8 cellular contexts compared by ENCODE assay signal in the genomic region with DNA sequence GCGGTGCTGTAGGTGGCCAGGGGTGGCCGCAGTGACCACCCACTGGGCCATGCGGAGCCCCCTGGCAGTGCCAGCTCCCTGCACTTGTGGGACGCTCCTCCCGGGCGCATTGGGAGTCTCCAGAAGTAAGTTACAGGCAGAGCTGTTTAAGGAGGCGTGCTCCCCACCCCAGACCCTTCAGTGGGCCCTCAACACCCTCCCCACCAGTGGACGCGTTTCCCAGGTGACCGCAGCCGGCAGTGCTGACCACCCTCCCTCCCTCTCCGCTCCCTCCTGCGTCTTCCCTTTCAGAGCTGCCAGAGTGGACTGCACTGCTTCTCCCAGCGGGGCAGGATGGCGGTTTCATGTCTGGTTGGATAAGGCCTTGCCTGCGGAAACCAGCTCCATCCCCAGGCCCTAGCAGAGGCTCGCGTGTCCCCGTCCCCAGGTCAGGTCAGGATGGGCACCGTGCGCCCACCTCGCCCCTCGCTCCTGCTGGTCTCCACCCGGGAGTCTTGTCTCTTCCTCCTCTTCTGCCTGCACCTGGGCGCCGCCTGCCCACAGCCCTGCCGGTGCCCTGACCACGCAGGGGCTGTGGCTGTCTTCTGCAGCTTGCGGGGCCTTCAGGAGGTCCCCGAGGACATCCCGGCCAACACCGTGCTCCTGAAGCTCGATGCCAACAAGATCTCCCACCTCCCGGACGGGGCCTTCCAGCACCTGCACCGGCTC. TPM values are rescaled to one million over a fixed set of nuclear protein-coding genes. Genes with fewer than 3 reads are reported as not detected.
DNase-seq lines count a peak whose midpoint lies in the region; ATAC-seq, FAIRE-seq and TF ChIP-seq lines count a peak whose summit lies in the region.
"Had no signal": no experiment of that assay in that cellular context is flagged by ENCODE, and none has a peak within 500 bp of the region (broad histone marks: within the 10 kb centered on the region; RNA-seq: fewer than 3 reads in every experiment).

No MANE protein-coding gene starts in this region.

- H3K27ac ChIP-seq in HUES6 (ENCODE audit: low read depth, low read length) (no peak overlapping the region), HepG2 (ENCODE audit: extremely low read length, insufficient read depth, low read length) (peak overlapping the region; percentile 85), stomach smooth muscle (ENCODE audit: low read length) (peak overlapping the region; percentile 58)

- in situ Hi-C loops in astrocyte of the cerebellum (cut with HindIII; ENCODE audit: low sequenced_read_pairs): no loop called here
- in situ Hi-C loops in HepG2 (cut with HindIII; ENCODE audit: extremely low pct_ligation_motif_present, low pct_unique_long_range_greater_than_20kb): no loop called here

- H3K79me2 ChIP-seq in HepG2 (ENCODE audit: insufficient read depth, low read length): peaks cover 18% of the 10 kb centered on the region

- intact Hi-C loops in HepG2 (cut with micrococcal nuclease; ENCODE audit: unreplicated experiment): loop anchor here (5.0 kb wide), 1 partner anchor 119 kb away; the partner anchor contains the start of gene CFAP410

- ATAC-seq in HepG2 (no peak), GM21528 (IDR thresholded peaks at IDR 0.05; ENCODE audit: low FRiP score, unreplicated experiment) (no peak)

- H3K36me3 ChIP-seq in HUES6 (ENCODE audit: control insufficient read depth, insufficient read depth, low read length) (peaks cover 9% of the 10 kb centered on the region; the same call in 1 of the 2 replicates), HepG2 (replicated peaks in 1 of 2; ENCODE audit: control insufficient read depth in 1 of 2, insufficient read depth in 2 of 2, low read length in 2 of 2) (no peaks in the 10 kb centered on the region; a peak in 2 of 5 replicates), stomach smooth muscle (ENCODE audit: control insufficient read depth in 2 of 2, insufficient read depth in 2 of 2, low read length in 2 of 2) (peaks cover 0 to 8% of the 10 kb centered on the region in 2 donors)

- BruUV-seq in HepG2 (replicated peaks; lab: Mats Ljungman, UMichigan): no TSS peak

- H3K4me2 ChIP-seq in HepG2 (ENCODE audit: low read depth, low read length): peak overlapping the region; percentile 74

- WGBS in HepG2 (ENCODE audit: low lambda C conversion rate): 86% methylated on average over 22 of the region's 36 CpGs

- H3K9me3 ChIP-seq in HUES6 (ENCODE audit: control insufficient read depth, insufficient read depth, low read depth, low read length) (no peaks in the 10 kb centered on the region), HepG2 (ENCODE audit: low read length) (no peaks in the 10 kb centered on the region), stomach smooth muscle (ENCODE audit: control insufficient read depth in 2 of 2, low read length in 2 of 2) (peaks cover 3% of the 10 kb centered on the region in 2 donors)

- H2AFZ ChIP-seq in HepG2 (ENCODE audit: low read length): no peak overlapping the region

- 0 out of 2 replicates have a peak, but pooled peaks cover 8% of the 10 kb centered on the region for H3K27me3 ChIP-seq in HUES6 (ENCODE audit: control insufficient read depth, insufficient read depth, low read length)
- H3K27me3 ChIP-seq in HepG2 (ENCODE audit: control insufficient read depth in 1 of 2, insufficient read depth in 2 of 2, low read length in 2 of 2): no peaks in the 10 kb centered on the region; a peak in 2 of 5 replicates
- H3K27me3 ChIP-seq in stomach smooth muscle (ENCODE audit: control insufficient read depth in 1 of 2, insufficient read depth in 2 of 2, low read length in 2 of 2): no peaks in the 10 kb centered on the region

- TF ChIP-seq POLR2A in HepG2 (IDR thresholded peaks at IDR 0.05; ENCODE audit: insufficient read depth in 1 of 2, low read depth in 2 of 2, low read length in 2 of 2): no peak

- POLR2A ChIA-PET in HepG2 (lab: Yijun Ruan, JAX): interaction anchor here (1.2 to 4.9 kb wide), 5 partner anchors 12 to 117 kb away, joined by 4 to 115 read pairs (median 10); partner anchors contain the start of gene CFAP410

- H3K4me3 ChIP-seq in HUES6 (ENCODE audit: low read depth, low read length) (peak overlapping the region; percentile 70), astrocyte of the cerebellum (ENCODE audit: low read depth, low read length) (peak overlapping the region; percentile 45), HepG2 (replicated peaks in 1 of 3; ENCODE audit: insufficient read depth in 1 of 3, low read depth in 2 of 3, low read length in 3 of 3) (peak overlapping the region; percentile 75 to 87 (median 75)), stomach smooth muscle (ENCODE audit: low read length in 2 of 2) (peak overlapping the region; percentile 74 to 76)

- H3K4me1 ChIP-seq in HUES6 (ENCODE audit: control insufficient read depth, insufficient read depth, low read length) (peaks cover 4% of the 10 kb centered on the region; the same call in 1 of the 2 replicates), HepG2 (ENCODE audit: insufficient read depth, low read length) (peaks cover 60% of the 10 kb centered on the region), stomach smooth muscle (ENCODE audit: control insufficient read depth, insufficient read depth, low read length) (peaks cover 34% of the 10 kb centered on the region)

- TF ChIP-seq CTCF in astrocyte of the cerebellum (IDR thresholded peaks at IDR 0.05; ENCODE audit: low read depth, low read length, missing control alignments): no peak
- TF ChIP-seq CTCF in HepG2 (CRISPR knock-in tag; IDR thresholded peaks at IDR 0.05): no peak

- DNase-seq in astrocyte of the cerebellum (ENCODE audit: low read depth): no peak
- DNase-seq in HepG2 (ENCODE audit: low spot score): no peak
- DNase-seq in NCI-H146 treated with DMSO at 0.1 percent for 48 hours (lab: John Stamatoyannopoulos, UW; ENCODE audit: unreplicated experiment): no peak
- DNase-seq in 8988T: no peak

- H3K9ac ChIP-seq in HUES6 (ENCODE audit: low read length): no peak overlapping the region
- peak overlapping the region; percentile 73 for H3K9ac ChIP-seq in HepG2 (ENCODE audit: insufficient read depth, low read depth, low read length)
- H3K9ac ChIP-seq in stomach smooth muscle (ENCODE audit: low read length in 2 of 2): peak overlapping the region in 1 of 2 donors; percentile 69

- FAIRE-seq in HepG2 (lab: Jason Lieb, UNC): no peak

- CTCF ChIA-PET in HepG2 (lab: Yijun Ruan, JAX; ENCODE audit: low intra/inter-chr PET ratio, low total read pairs): no interaction called here

- TF ChIP-seq EP300 in HepG2 (IDR thresholded peaks at IDR 0.05; ENCODE audit: low read depth in 2 of 2, low read length in 2 of 2) (no peak), HepG2 (CRISPR knock-in tag; IDR thresholded peaks at IDR 0.05; ENCODE audit: borderline replicate concordance) (no peak)

- no peaks in the 10 kb centered on the region for H4K20me1 ChIP-seq in HepG2 (ENCODE audit: insufficient read depth, low read length)

- no peak for TF ChIP-seq RAD21 in HepG2 (CRISPR knock-in tag; IDR thresholded peaks at IDR 0.05)

TF ChIP-seq in HepG2, 621 proteins besides CTCF, POLR2A, EP300 and RAD21 (continues in another document):
- TF ChIP-seq MTA1 (CRISPR knock-in tag; IDR thresholded peaks at IDR 0.05; ENCODE audit: borderline replicate concordance) (no peak), NFKB2 (CRISPR knock-in tag; IDR thresholded peaks at IDR 0.05; ENCODE audit: borderline replicate concordance) (0 out of 2 replicates have a peak, but pooled peaks have one; percentile 54), GATA4 (IDR thresholded peaks at IDR 0.05; ENCODE audit: borderline replicate concordance, low read depth) (no peak), TERF1 (CRISPR knock-in tag; IDR thresholded peaks at IDR 0.05) (0 out of 2 replicates have a peak, but pooled peaks have one; percentile 53), CBX2 (IDR thresholded peaks at IDR 0.05; ENCODE audit: low read depth, low read length) (no peak), CBX2 (CRISPR knock-in tag; IDR thresholded peaks at IDR 0.05; ENCODE audit: low read depth) (no peak), MED1 (CRISPR knock-in tag; IDR thresholded peaks at IDR 0.05) (0 out of 2 replicates have a peak, but pooled peaks have one; percentile 3), PCBP1 (IDR thresholded peaks at IDR 0.05; ENCODE audit: borderline replicate concordance, low read depth, low read length) (no peak), RCOR2 (CRISPR knock-in tag; IDR thresholded peaks at IDR 0.05) (no peak), LCORL (IDR thresholded peaks at IDR 0.05) (no peak), LCORL (CRISPR knock-in tag; IDR thresholded peaks at IDR 0.05) (no peak), CREB1 (IDR thresholded peaks at IDR 0.05) (no peak), CREB1 (CRISPR knock-in tag; IDR thresholded peaks at IDR 0.05) (no peak)

RNA-seq across cellular contexts. Expression of gene LRRC3, which starts 1.1 kb away (rescaled TPM):
- 3.9 and 4.8 TPM in 2 replicates for total RNA-seq in HepG2 (2016; rRNA removed; fragmentation: Illumina TruSeq; extraction: Trizol)
- 0.97 and 1.1 TPM in 2 replicates for total RNA-seq in HepG2 (2016; cell fraction: cytosol; rRNA removed; fragmentation: Illumina TruSeq; extraction: Trizol; ENCODE audit: low read depth)
- total RNA-seq in HepG2 (2016; cell fraction: insoluble cytoplasmic fraction; rRNA removed; fragmentation: Illumina TruSeq; extraction: Trizol): 3.1 and 4.8 TPM in 2 replicates
- total RNA-seq in HepG2 (2016; cell fraction: membrane; rRNA removed; fragmentation: Illumina TruSeq; extraction: Trizol): 3.5 and 4.4 TPM in 2 replicates
- total RNA-seq in HepG2 (2016; cell fraction: nucleus; rRNA removed; fragmentation: Illumina TruSeq; extraction: Trizol): 5.2 and 5.7 TPM in 2 replicates
- 16.5 and 24.3 TPM in 2 replicates for polyA plus RNA-seq in HepG2 (2011; rRNA removed)
- 17.5 and 19.8 TPM in 2 replicates for polyA plus RNA-seq in HepG2 (2011; cell fraction: cytosol; rRNA removed)
- 25.9 and 31.8 TPM in 2 replicates for polyA plus RNA-seq in HepG2 (2011; cell fraction: nucleus; rRNA removed)
- 24.1 and 27.1 TPM in 2 replicates for polyA plus RNA-seq in HepG2 (2012)
- polyA plus RNA-seq in HepG2 (2016; cell fraction: cytosol; fragmentation: Illumina TruSeq; extraction: Trizol; ENCODE audit: low read depth): 0.99 and 1.3 TPM in 2 replicates
- 4.4 and 5.5 TPM in 2 replicates for polyA plus RNA-seq in HepG2 (2016; cell fraction: insoluble cytoplasmic fraction; fragmentation: Illumina TruSeq; extraction: Trizol; ENCODE audit: low read depth)
- polyA plus RNA-seq in HepG2 (2016; cell fraction: membrane; fragmentation: Illumina TruSeq; extraction: Trizol; ENCODE audit: low read depth): 2.9 and 3.4 TPM in 2 replicates
- 10.0 TPM in 2 replicates for polyA plus RNA-seq in HepG2 (2016; cell fraction: nucleus; fragmentation: Illumina TruSeq; extraction: Trizol; ENCODE audit: insufficient read depth, low read depth)
- polyA minus RNA-seq in HepG2 (2011; rRNA and poly(A)+ RNA removed; ENCODE audit: low replicate concordance): 3.8 and 34.5 TPM in 2 replicates
- 16.0 and 20.9 TPM in 2 replicates for polyA minus RNA-seq in HepG2 (2011; cell fraction: cytosol; rRNA and poly(A)+ RNA removed)
- 10.4 and 13.4 TPM in 2 replicates for polyA minus RNA-seq in HepG2 (2011; cell fraction: nucleus; rRNA and poly(A)+ RNA removed)
- total RNA-seq: M059J had no signal
